In genomic region chr5:100424017-100424416, GRCh38 we compare ENCODE assay signal across 18 cellular contexts.
"Had no signal": no experiment of that assay in that cellular context is flagged by ENCODE, and none has a peak within 500 bp of the region (broad histone marks: within the 10 kb centered on the region; RNA-seq: fewer than 3 reads in every experiment).

No MANE protein-coding gene starts in this region.

- H3K4me1 ChIP-seq: body of pancreas, esophagus muscularis mucosa, parathyroid adenoma, right lobe of liver, suprapubic skin, transverse colon, vagina had no signal

- H3K27ac ChIP-seq: body of pancreas, coronary artery, esophagus muscularis mucosa, neutrophil, parathyroid adenoma, right lobe of liver, suprapubic skin, transverse colon, vagina, VCaP had no signal

- H3K4me2 ChIP-seq: smooth muscle cell had no signal

- DNase-seq: activated CD4-positive, alpha-beta T cell treated with anti-CD3 and anti-CD28 coated beads for 1 hour; amygdala; body of pancreas; foreskin fibroblast; natural killer cell; right lobe of liver; stimulated activated CD4-positive, alpha-beta T cell treated with anti-CD3 and anti-CD28 coated beads, Interleukin-4, amount 100 ng/mL, for 1 hour; stimulated activated naive CD8-positive, alpha-beta T cell treated with anti-CD3 and anti-CD28 coated beads, Interleukin-15, amount 100 ng/mL, for 72 hours; T-cell; transverse colon had no signal

- H3K9ac ChIP-seq: parathyroid adenoma had no signal

- H2AFZ ChIP-seq: parathyroid adenoma had no signal

- H3K79me2 ChIP-seq: parathyroid adenoma had no signal

- H3K9me3 ChIP-seq: body of pancreas, right lobe of liver had no signal

- ATAC-seq: body of pancreas; natural killer cell; right lobe of liver; stimulated activated naive CD8-positive, alpha-beta T cell treated with anti-CD3 and anti-CD28 coated beads, Interleukin-15, amount 100 ng/mL, for 72 hours; T-cell had no signal

- H3K4me3 ChIP-seq: body of pancreas, coronary artery, esophagus muscularis mucosa, right lobe of liver, smooth muscle cell, suprapubic skin, transverse colon, vagina had no signal

- H3K27me3 ChIP-seq: body of pancreas, esophagus muscularis mucosa, neutrophil, right lobe of liver, suprapubic skin, transverse colon, vagina had no signal

- H3K36me3 ChIP-seq: esophagus muscularis mucosa, neutrophil, right lobe of liver, suprapubic skin, transverse colon, vagina had no signal
